3 cellular contexts compared by ENCODE assay signal in the genomic region with DNA sequence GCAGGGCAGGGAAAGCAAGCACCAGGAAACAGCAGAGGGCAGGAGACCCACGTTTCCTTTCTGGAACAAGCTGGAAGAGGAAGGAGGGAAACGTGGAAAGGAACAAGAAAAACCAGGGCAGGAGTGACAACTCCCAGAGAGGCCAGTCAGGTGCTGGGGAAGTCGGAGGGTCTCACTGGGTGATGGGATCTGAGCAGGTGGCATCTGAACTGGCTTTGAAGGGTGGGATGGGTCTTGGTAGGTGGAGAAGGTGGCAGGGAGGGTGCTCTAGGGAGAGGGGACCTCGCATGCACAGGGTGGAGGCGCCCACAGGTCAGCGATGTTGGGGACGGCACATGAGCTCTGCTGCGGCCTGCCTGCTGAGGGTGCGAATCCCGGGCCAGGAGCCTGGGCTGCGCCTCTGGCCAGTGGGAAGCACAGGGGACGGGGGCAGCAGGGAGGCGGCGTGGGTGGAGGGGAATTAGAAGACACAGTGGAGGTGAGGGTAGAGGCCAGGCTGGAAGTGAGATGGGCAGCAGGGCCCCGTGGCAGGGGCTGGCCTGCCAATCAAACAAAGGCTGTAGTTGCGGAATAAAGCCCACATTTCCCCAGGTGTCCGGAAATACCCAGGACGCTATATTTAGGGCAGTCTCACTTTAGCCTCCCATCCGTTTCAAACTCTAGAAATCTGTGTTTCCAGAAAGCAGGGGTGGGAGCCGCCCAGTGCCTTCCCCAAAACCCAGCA. TPM values are rescaled to one million over a fixed set of nuclear protein-coding genes. Genes with fewer than 3 reads are reported as not detected.
"Had no signal": no experiment of that assay in that cellular context is flagged by ENCODE, and none has a peak within 500 bp of the region (broad histone marks: within the 10 kb centered on the region; RNA-seq: fewer than 3 reads in every experiment).

No MANE protein-coding gene starts in this region.

RNA-seq across cellular contexts. Expression of a gene that starts 4.7 kb away (rescaled TPM):
- total RNA-seq: left lobe of liver, progenitor cell of endocrine pancreas had no signal

RNA-seq across cellular contexts. Expression of a gene that starts 12.8 kb away (rescaled TPM):
- total RNA-seq: mammary epithelial cell had no signal
